ENCODE assay signal across 1 cellular context in the genomic region with DNA sequence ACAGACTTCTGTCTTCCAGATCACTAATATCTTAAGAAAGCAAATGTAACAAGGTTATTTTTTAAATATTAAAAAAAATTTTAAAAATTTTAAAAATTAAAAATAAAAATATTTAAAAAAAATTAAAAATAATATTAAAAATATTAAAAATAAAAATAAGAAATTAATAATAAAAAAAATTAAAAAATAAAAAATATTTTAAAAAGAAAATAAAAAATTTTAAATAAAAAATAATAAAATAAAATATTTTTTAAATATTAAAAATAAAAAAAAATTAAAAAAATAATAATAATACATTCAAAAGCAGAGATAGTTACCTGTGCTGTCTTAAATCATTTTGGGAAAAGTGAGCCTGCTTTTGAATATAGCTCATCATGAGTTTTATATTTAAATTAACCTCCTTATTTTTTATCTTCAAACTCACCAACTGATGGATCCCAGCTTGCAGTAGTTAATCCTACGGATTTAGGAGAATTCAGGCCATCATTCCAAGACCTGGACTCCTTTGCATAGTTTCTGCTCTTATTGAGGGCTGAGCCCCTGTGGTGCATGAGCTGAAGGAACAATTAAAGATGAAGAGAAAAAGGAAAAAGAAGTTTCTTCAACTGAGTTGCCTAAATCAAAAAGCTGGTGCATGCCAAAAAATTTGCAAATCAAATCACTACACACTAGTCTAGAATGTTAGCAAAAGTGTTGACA.
TF ChIP-seq lines count a peak whose summit lies in the region.

No MANE protein-coding gene starts in this region.

TF ChIP-seq in IMR-90, 13 proteins besides CTCF, POLR2A, EP300 and RAD21 (continued from another document):
- TF ChIP-seq RFX5 (IDR thresholded peaks at IDR 0.05; ENCODE audit: low read depth, low read length) (no peak), SMC3 (IDR thresholded peaks at IDR 0.05; ENCODE audit: low read depth, low read length) (no peak)
